Comparison of ENCODE assay signal across 8 cellular contexts in genomic region chr22:35400335-35400680, GRCh38. TPM values are rescaled to one million over a fixed set of nuclear protein-coding genes. Genes with fewer than 3 reads are reported as not detected.
A peak's percentile ranks its signal among the peaks of the same experiment; 100 is the strongest.
DNase-seq lines count a peak whose midpoint lies in the region; ATAC-seq, FAIRE-seq and TF ChIP-seq lines count a peak whose summit lies in the region.

No MANE protein-coding gene starts in this region.

- H3K27ac Mint-ChIP-seq in T-helper 1 cell treated with Interleukin-12 subunit alpha and Interleukin-12 subunit beta and Interleukin-4 antibody, amounts not matched to agents 30 μg/mL and 1 μg/mL, for 36 hours: peak overlapping the region; percentile 98

- H3K4me3 ChIP-seq in DOHH2 (ENCODE audit: low read length): peak overlapping the region; percentile 96
- peak overlapping the region; percentile 74 to 90 (median 84) for H3K4me3 ChIP-seq in esophagus muscularis mucosa
- peak overlapping the region; percentile 61 to 92 (median 77) for H3K4me3 ChIP-seq in pancreas

- peak overlapping the region; percentile 99 for H3K4me3 Mint-ChIP-seq in T-helper 1 cell treated with Interleukin-12 subunit alpha and Interleukin-12 subunit beta and Interleukin-4 antibody, amounts not matched to agents 30 μg/mL and 1 μg/mL, for 36 hours

- FAIRE-seq in pancreas (lab: Jason Lieb, UNC): no peak

- peaks cover 52% of the 10 kb centered on the region for H3K79me2 ChIP-seq in DOHH2 (ENCODE audit: control insufficient read depth, low read length)

- H3K36me3 Mint-ChIP-seq in T-helper 1 cell treated with Interleukin-12 subunit alpha and Interleukin-12 subunit beta and Interleukin-4 antibody, amounts not matched to agents 30 μg/mL and 1 μg/mL, for 36 hours (ENCODE audit: low read depth): peaks cover 21% of the 10 kb centered on the region

- peaks cover 55% of the 10 kb centered on the region for H3K36me3 ChIP-seq in DOHH2 (ENCODE audit: control insufficient read depth, low read length)
- H3K36me3 ChIP-seq in esophagus muscularis mucosa: peaks cover 3 to 38% (median 21%) of the 10 kb centered on the region in 4 donors
- H3K36me3 ChIP-seq in pancreas: peaks cover 0 to 5% (median 0%) of the 10 kb centered on the region in 3 donors

- H3K9me3 Mint-ChIP-seq in T-helper 1 cell treated with Interleukin-12 subunit alpha and Interleukin-12 subunit beta and Interleukin-4 antibody, amounts not matched to agents 30 μg/mL and 1 μg/mL, for 36 hours: no peaks in the 10 kb centered on the region

- DNase-seq in esophagus muscularis mucosa (ENCODE audit: extremely low spot score): no peak
- DNase-seq in pancreas: no peak
- DNase-seq in GM19238 (ENCODE audit: insufficient read length, low spot score): no peak
- DNase-seq in kidney tubule cell (ENCODE audit: low spot score): no peak

- peaks cover 5% of the 10 kb centered on the region for H3F3A ChIP-seq in DOHH2 (ENCODE audit: control insufficient read depth, insufficient read depth)

- H3K27ac ChIP-seq in DOHH2 (ENCODE audit: low read depth, low read length) (peak overlapping the region; percentile 81), esophagus muscularis mucosa (replicated peaks in 1 of 4) (peak overlapping the region; percentile 42 to 76 (median 66)), pancreas (peak overlapping the region in 1 of 4 donors; percentile 81)

- intact Hi-C loops in esophagus muscularis mucosa (cut with DNase I) (no loop called here), pancreas (cut with DNase I) (no loop called here)

- no peak for TF ChIP-seq EP300 in esophagus muscularis mucosa (IDR thresholded peaks at IDR 0.05)

- H3K27me3 ChIP-seq in DOHH2 (ENCODE audit: control insufficient read depth, low read length) (no peaks in the 10 kb centered on the region), esophagus muscularis mucosa (no peaks in the 10 kb centered on the region), pancreas (no peaks in the 10 kb centered on the region)

- no peaks in the 10 kb centered on the region for H3K27me3 Mint-ChIP-seq in T-helper 1 cell treated with Interleukin-12 subunit alpha and Interleukin-12 subunit beta and Interleukin-4 antibody, amounts not matched to agents 30 μg/mL and 1 μg/mL, for 36 hours (ENCODE audit: low read depth)

- no peak for TF ChIP-seq CTCF in DOHH2 (IDR thresholded peaks at IDR 0.05; ENCODE audit: low read depth, low read length, poor library complexity, severe bottlenecking)
- TF ChIP-seq CTCF in esophagus muscularis mucosa (IDR thresholded peaks at IDR 0.05): no peak
- no peak for TF ChIP-seq CTCF in pancreas (IDR thresholded peaks at IDR 0.05)

- H3K9me3 ChIP-seq in DOHH2 (ENCODE audit: control insufficient read depth, insufficient read depth, low read length) (no peaks in the 10 kb centered on the region), esophagus muscularis mucosa (no peaks in the 10 kb centered on the region), pancreas (no peaks in the 10 kb centered on the region)

- H4K20me1 ChIP-seq in DOHH2 (ENCODE audit: control insufficient read depth, insufficient read depth, low read depth, low read length): peaks cover 3% of the 10 kb centered on the region; the same call in 1 of the 2 replicates

- peaks cover 24% of the 10 kb centered on the region for H3K4me1 Mint-ChIP-seq in T-helper 1 cell treated with Interleukin-12 subunit alpha and Interleukin-12 subunit beta and Interleukin-4 antibody, amounts not matched to agents 30 μg/mL and 1 μg/mL, for 36 hours (ENCODE audit: low read depth)

- peak overlapping the region; percentile 79 for H3K4me2 ChIP-seq in DOHH2 (ENCODE audit: low read length)

- H3K9me2 ChIP-seq in DOHH2 (replicated peaks; ENCODE audit: control insufficient read depth, low read length): no peaks in the 10 kb centered on the region

- ATAC-seq in HG02571 (IDR thresholded peaks at IDR 0.05; ENCODE audit: unreplicated experiment) (peak; percentile 23), pancreas (peak in 3 of 4 donors; percentile 1 to 3 (median 2)), GM18861 (IDR thresholded peaks at IDR 0.05; ENCODE audit: unreplicated experiment) (no peak)

- TF ChIP-seq POLR2A in esophagus muscularis mucosa (IDR thresholded peaks at IDR 0.05; ENCODE audit: low read depth): no peak

- 4% methylated on average over 10 of the region's 29 CpGs for WGBS in esophagus muscularis mucosa
- WGBS in pancreas, 2 donors: 1% methylated on average over 27 to 29 of the region's 29 CpGs

- H3K4me1 ChIP-seq in DOHH2 (ENCODE audit: control insufficient read depth, low read length): peaks cover 58% of the 10 kb centered on the region
- H3K4me1 ChIP-seq in esophagus muscularis mucosa: peaks cover 8 to 20% (median 16%) of the 10 kb centered on the region in 4 donors
- peaks cover 0 to 27% (median 5%) of the 10 kb centered on the region in 3 donors for H3K4me1 ChIP-seq in pancreas

RNA-seq across cellular contexts. Expression of gene MCM5, which starts 0.4 kb away (rescaled TPM):
- 10 to 100 TPM in 3 of 4 donors, 1 to 10 TPM in 1; 9.1 to 22.2 (median 16.4) TPM for total RNA-seq in esophagus muscularis mucosa
- 10 to 100 TPM in 5 of 6 donors, 1 to 10 TPM in 1; 9.3 to 17.7 (median 13.6) TPM for total RNA-seq in pancreas
- polyA plus RNA-seq in pancreas: 1 to 10 TPM; 7.2 to 9.8 TPM

RNA-seq across cellular contexts. Expression of gene HMOX1, which starts 19.4 kb away (rescaled TPM):
- total RNA-seq in esophagus muscularis mucosa: 100 to 1,000 TPM in 1 of 4 donors, 10 to 100 TPM in 2, 1 to 10 TPM in 1; 8.7 to 603 (median 13.0) TPM
- total RNA-seq in pancreas: 10 to 100 TPM in 2 of 6 donors, 1 to 10 TPM in 4; 1.8 to 15.9 (median 2.9) TPM
- 1 to 10 TPM; 5.2 to 7.1 TPM for polyA plus RNA-seq in pancreas
